ENCODE assay signal across 1 cellular context in the genomic region with DNA sequence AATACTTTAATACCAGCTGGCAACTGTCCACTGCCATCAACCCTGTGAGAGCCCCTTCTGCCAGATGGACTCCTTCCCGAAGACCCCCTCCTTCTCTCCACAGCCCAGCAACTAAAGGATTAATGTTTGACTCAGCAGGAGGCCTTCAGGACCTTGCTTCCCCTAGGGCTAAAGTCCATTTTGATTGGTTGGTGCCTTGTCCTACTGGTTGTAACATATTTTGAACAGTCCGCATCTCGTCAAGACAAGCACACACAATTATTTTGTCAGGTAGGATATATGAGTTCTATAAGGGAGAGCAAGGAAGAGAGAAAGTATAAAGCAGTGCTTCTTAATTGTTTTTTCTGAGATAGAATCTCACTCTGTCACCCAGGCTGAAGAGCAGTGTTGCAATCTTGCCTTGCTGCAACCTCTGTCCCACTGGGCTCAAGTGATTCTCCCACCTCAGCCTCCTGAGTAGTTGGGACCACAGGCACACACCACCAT.
TF ChIP-seq lines count a peak whose summit lies in the region.

No MANE protein-coding gene starts in this region.

TF ChIP-seq in HepG2, 621 proteins besides CTCF, POLR2A, EP300 and RAD21 (continued from another document):
- TF ChIP-seq, protein P1, sequence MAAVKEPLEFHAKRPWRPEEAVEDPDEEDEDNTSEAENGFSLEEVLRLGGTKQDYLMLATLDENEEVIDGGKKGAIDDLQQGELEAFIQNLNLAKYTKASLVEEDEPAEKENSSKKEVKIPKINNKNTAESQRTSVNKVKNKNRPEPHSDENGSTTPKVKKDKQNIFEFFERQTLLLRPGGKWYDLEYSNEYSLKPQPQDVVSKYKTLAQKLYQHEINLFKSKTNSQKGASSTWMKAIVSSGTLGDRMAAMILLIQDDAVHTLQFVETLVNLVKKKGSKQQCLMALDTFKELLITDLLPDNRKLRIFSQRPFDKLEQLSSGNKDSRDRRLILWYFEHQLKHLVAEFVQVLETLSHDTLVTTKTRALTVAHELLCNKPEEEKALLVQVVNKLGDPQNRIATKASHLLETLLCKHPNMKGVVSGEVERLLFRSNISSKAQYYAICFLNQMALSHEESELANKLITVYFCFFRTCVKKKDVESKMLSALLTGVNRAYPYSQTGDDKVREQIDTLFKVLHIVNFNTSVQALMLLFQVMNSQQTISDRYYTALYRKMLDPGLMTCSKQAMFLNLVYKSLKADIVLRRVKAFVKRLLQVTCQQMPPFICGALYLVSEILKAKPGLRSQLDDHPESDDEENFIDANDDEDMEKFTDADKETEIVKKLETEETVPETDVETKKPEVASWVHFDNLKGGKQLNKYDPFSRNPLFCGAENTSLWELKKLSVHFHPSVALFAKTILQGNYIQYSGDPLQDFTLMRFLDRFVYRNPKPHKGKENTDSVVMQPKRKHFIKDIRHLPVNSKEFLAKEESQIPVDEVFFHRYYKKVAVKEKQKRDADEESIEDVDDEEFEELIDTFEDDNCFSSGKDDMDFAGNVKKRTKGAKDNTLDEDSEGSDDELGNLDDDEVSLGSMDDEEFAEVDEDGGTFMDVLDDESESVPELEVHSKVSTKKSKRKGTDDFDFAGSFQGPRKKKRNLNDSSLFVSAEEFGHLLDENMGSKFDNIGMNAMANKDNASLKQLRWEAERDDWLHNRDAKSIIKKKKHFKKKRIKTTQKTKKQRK (IDR thresholded peaks at IDR 0.05; ENCODE audit: low read length) = no peak
- TF ChIP-seq, protein P2, sequence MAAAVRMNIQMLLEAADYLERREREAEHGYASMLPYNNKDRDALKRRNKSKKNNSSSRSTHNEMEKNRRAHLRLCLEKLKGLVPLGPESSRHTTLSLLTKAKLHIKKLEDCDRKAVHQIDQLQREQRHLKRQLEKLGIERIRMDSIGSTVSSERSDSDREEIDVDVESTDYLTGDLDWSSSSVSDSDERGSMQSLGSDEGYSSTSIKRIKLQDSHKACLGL (CRISPR knock-in tag; IDR thresholded peaks at IDR 0.05) = no peak
- TF ChIP-seq HOXA5 (CRISPR knock-in tag; IDR thresholded peaks at IDR 0.05) = no peak
- no peak for TF ChIP-seq PRPF4 (IDR thresholded peaks at IDR 0.05; ENCODE audit: low read depth, low read length, poor library complexity, severe bottlenecking)
- no peak for TF ChIP-seq ZNF33A (CRISPR knock-in tag; IDR thresholded peaks at IDR 0.05; ENCODE audit: borderline replicate concordance)
- no peak for TF ChIP-seq ZBTB21 (CRISPR knock-in tag; IDR thresholded peaks at IDR 0.05)
- no peak for TF ChIP-seq PAX8 (CRISPR knock-in tag; IDR thresholded peaks at IDR 0.05; ENCODE audit: borderline replicate concordance)
- TF ChIP-seq ZNF350 (CRISPR knock-in tag; IDR thresholded peaks at IDR 0.05; ENCODE audit: borderline replicate concordance, low read depth) = no peak
